In genomic region chr17:42310281-42311156, GRCh38 we compare ENCODE assay signal across 1 cellular context.
TF ChIP-seq lines count a peak whose summit lies in the region.

No MANE protein-coding gene starts in this region.

TF ChIP-seq in K562, 482 proteins besides CTCF, POLR2A, EP300 and RAD21 (continued from another document):
- TF ChIP-seq MNT (conservative IDR thresholded peaks at IDR 0.05): peak; percentile 63 to 79
- TF ChIP-seq ILK (tag; IDR thresholded peaks at IDR 0.05; ENCODE audit: borderline replicate concordance, low read depth): no peak
- 0 out of 2 replicates have a peak, but pooled peaks have one; percentile 20 for TF ChIP-seq ZNF324 (CRISPR knock-in tag; IDR thresholded peaks at IDR 0.05)
- TF ChIP-seq MTA3 (IDR thresholded peaks at IDR 0.05; ENCODE audit: borderline replicate concordance): no peak
- TF ChIP-seq PRPF4 (IDR thresholded peaks at IDR 0.05; ENCODE audit: insufficient read depth, low read depth, low read length, poor library complexity, severe bottlenecking): no peak
- TF ChIP-seq POLR2AphosphoS5 (IDR thresholded peaks at IDR 0.05; ENCODE audit: control insufficient read depth, insufficient read depth, low read depth, low read length): peak; percentile 49
- peak; percentile 33; the same call in 1 of the 2 replicates for TF ChIP-seq NR2C1 (IDR thresholded peaks at IDR 0.05)
- TF ChIP-seq NR2C1 (tag; IDR thresholded peaks at IDR 0.05): no peak
- TF ChIP-seq ZNF780A (CRISPR knock-in tag; IDR thresholded peaks at IDR 0.05): no peak
- peak; percentile 29; the same call in 1 of the 2 replicates for TF ChIP-seq ZNF197 (CRISPR knock-in tag; IDR thresholded peaks at IDR 0.05; ENCODE audit: low read depth)
- 0 out of 2 replicates have a peak, but pooled peaks have one; percentile 21 for TF ChIP-seq USF1 (CRISPR knock-in tag; IDR thresholded peaks at IDR 0.05)
- no peak for TF ChIP-seq ZBTB34 (CRISPR knock-in tag; IDR thresholded peaks at IDR 0.05)
- peak; percentile 63 for TF ChIP-seq POLR2G (IDR thresholded peaks at IDR 0.05; ENCODE audit: low read depth, low read length)
- peak; percentile 91 for TF ChIP-seq L3MBTL2 (IDR thresholded peaks at IDR 0.05)
- TF ChIP-seq THAP12 (CRISPR knock-in tag; IDR thresholded peaks at IDR 0.05): 0 out of 2 replicates have a peak, but pooled peaks have one; percentile 2
- TF ChIP-seq TEAD2 (tag; IDR thresholded peaks at IDR 0.05): peak; percentile 41; the same call in 1 of the 2 replicates
- TF ChIP-seq RNF2 (IDR thresholded peaks at IDR 0.05): no peak
- TF ChIP-seq ZNF583 (CRISPR knock-in tag; IDR thresholded peaks at IDR 0.05): peak; percentile 74
- no peak for TF ChIP-seq NR4A1 (CRISPR knock-in tag; IDR thresholded peaks at IDR 0.05)
- peak; percentile 26; the same call in 1 of the 2 replicates for TF ChIP-seq NR4A1 (tag; IDR thresholded peaks at IDR 0.05)
- TF ChIP-seq RBBP5 (IDR thresholded peaks at IDR 0.05; ENCODE audit: borderline replicate concordance, insufficient read depth, low read length, poor library complexity, severe bottlenecking): peak; percentile 32
- peak; percentile 86 for TF ChIP-seq BHLHE40 (IDR thresholded peaks at IDR 0.05; ENCODE audit: low read length)
- TF ChIP-seq CTBP1 (IDR thresholded peaks at IDR 0.05; ENCODE audit: borderline replicate concordance): peak; percentile 22; the same call in 1 of the 2 replicates
- peak; percentile 73; the same call in 1 of the 2 replicates for TF ChIP-seq DMBX1 (CRISPR knock-in tag; IDR thresholded peaks at IDR 0.05; ENCODE audit: borderline replicate concordance)
- TF ChIP-seq ZNF592 (IDR thresholded peaks at IDR 0.05): peak; percentile 96
- TF ChIP-seq BRF2 (IDR thresholded peaks at IDR 0.05; ENCODE audit: borderline replicate concordance, insufficient read depth, insufficient read length): no peak
- no peak for TF ChIP-seq JUN (IDR thresholded peaks at IDR 0.05; ENCODE audit: borderline replicate concordance, low read depth, low read length)
- no peak for TF ChIP-seq JUN (CRISPR knock-in tag; IDR thresholded peaks at IDR 0.05; ENCODE audit: borderline replicate concordance)
- no peak for TF ChIP-seq NR2C2 (CRISPR knock-in tag; IDR thresholded peaks at IDR 0.05)
- peak; percentile 4; the same call in 1 of the 2 replicates for TF ChIP-seq NR2C2 (tag; IDR thresholded peaks at IDR 0.05)
- peak; percentile 91 for TF ChIP-seq MGA (IDR thresholded peaks at IDR 0.05)
